In the genomic region with DNA sequence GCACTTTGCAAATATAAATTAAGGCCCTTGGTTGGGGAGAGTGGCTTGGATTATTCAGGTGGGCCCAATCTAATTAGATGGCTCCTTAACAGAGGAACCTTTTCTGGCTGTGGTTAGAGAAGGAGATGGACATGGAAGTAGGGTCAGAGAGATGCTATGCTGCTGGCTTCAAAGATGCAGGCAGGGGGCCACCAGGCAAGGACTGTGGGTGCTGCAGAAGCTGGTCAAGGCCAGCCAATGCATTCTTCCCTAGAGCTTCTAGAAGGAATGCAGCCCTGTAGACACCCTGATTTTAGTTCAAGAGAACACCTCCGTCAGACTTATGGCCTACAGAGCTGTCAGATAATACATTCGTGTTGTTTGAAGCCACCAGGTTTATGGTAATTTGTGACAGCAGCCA, we compare ENCODE assay signal across 1 cellular context.
A peak's percentile ranks its signal among the peaks of the same experiment; 100 is the strongest.
TF ChIP-seq lines count a peak whose summit lies in the region.

No MANE protein-coding gene starts in this region.

TF ChIP-seq in HepG2, 621 proteins besides CTCF, POLR2A, EP300 and RAD21:
- TF ChIP-seq ZNF549 (CRISPR knock-in tag; IDR thresholded peaks at IDR 0.05) (no peak), ZNF724P (CRISPR knock-in tag; IDR thresholded peaks at IDR 0.05; ENCODE audit: borderline replicate concordance) (no peak), ZNF543 (CRISPR knock-in tag; IDR thresholded peaks at IDR 0.05) (peak; percentile 91)
- TF ChIP-seq, protein P1, sequence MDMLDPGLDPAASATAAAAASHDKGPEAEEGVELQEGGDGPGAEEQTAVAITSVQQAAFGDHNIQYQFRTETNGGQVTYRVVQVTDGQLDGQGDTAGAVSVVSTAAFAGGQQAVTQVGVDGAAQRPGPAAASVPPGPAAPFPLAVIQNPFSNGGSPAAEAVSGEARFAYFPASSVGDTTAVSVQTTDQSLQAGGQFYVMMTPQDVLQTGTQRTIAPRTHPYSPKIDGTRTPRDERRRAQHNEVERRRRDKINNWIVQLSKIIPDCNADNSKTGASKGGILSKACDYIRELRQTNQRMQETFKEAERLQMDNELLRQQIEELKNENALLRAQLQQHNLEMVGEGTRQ (IDR thresholded peaks at IDR 0.05; ENCODE audit: low read depth, low read length) = no peak
- TF ChIP-seq, protein P1 (CRISPR knock-in tag; IDR thresholded peaks at IDR 0.05; ENCODE audit: borderline replicate concordance) = no peak
